In genomic region chr14:102262894-102263462, GRCh38 we compare ENCODE assay signal across 9 cellular contexts. TPM values are rescaled to one million over a fixed set of nuclear protein-coding genes. Genes with fewer than 3 reads are reported as not detected.
DNase-seq lines count a peak whose midpoint lies in the region; ATAC-seq, FAIRE-seq and TF ChIP-seq lines count a peak whose summit lies in the region.
"Had no signal": no experiment of that assay in that cellular context is flagged by ENCODE, and none has a peak within 500 bp of the region (broad histone marks: within the 10 kb centered on the region; RNA-seq: fewer than 3 reads in every experiment).

No MANE protein-coding gene starts in this region.

- H4K20me1 ChIP-seq in HepG2 (ENCODE audit: insufficient read depth, low read length) (no peaks in the 10 kb centered on the region), hepatocyte (ENCODE audit: insufficient read depth, poor library complexity, severe bottlenecking) (no peaks in the 10 kb centered on the region)

- no peak overlapping the region for H2AFZ ChIP-seq in HepG2 (ENCODE audit: low read length)
- H2AFZ ChIP-seq in hepatocyte: no peak overlapping the region

- no peak overlapping the region for H3K4me3 ChIP-seq in brain microvascular endothelial cell (ENCODE audit: low read depth, low read length)
- H3K4me3 ChIP-seq in HepG2 (replicated peaks in 1 of 3; ENCODE audit: insufficient read depth in 1 of 3, low read depth in 2 of 3, low read length in 3 of 3): no peak overlapping the region; a peak in 1 of 6 replicates
- no peak overlapping the region for H3K4me3 ChIP-seq in lower leg skin (ENCODE audit: low read depth, poor library complexity, severe bottlenecking)
- H3K4me3 ChIP-seq in hepatocyte: no peak overlapping the region

- no peaks in the 10 kb centered on the region for H3K9me3 ChIP-seq in HepG2 (ENCODE audit: low read length)
- no peaks in the 10 kb centered on the region for H3K9me3 ChIP-seq in hepatocyte (ENCODE audit: low read depth)

- H3K27me3 ChIP-seq in brain microvascular endothelial cell (replicated peaks) (no peaks in the 10 kb centered on the region), HepG2 (ENCODE audit: control insufficient read depth in 1 of 2, insufficient read depth in 2 of 2, low read length in 2 of 2) (no peaks in the 10 kb centered on the region), hepatocyte (no peaks in the 10 kb centered on the region)

- peak overlapping the region; percentile 1 for H3K27ac ChIP-seq in brain microvascular endothelial cell
- H3K27ac ChIP-seq in HepG2 (ENCODE audit: extremely low read length, insufficient read depth, low read length): peak overlapping the region; percentile 77
- H3K27ac ChIP-seq in hepatocyte: no peak overlapping the region

- peak; percentile 98 for ATAC-seq in HepG2
- ATAC-seq in HG02623 (IDR thresholded peaks at IDR 0.05; ENCODE audit: unreplicated experiment): no peak

- TF ChIP-seq EP300 in HepG2 (IDR thresholded peaks at IDR 0.05; ENCODE audit: low read depth in 2 of 2, low read length in 2 of 2) (peak in 1 of 2 experiments; percentile 58; a peak in 2 of 4 replicates), HepG2 (CRISPR knock-in tag; IDR thresholded peaks at IDR 0.05; ENCODE audit: borderline replicate concordance) (peak; percentile 57; the same call in 1 of the 2 replicates)

- H3K9me3 Mint-ChIP-seq in CD14-positive monocyte: peaks cover 0 to 1% (median 0%) of the 10 kb centered on the region in 7 donors
- H3K9me3 Mint-ChIP-seq: activated naive CD8-positive, alpha-beta T cell treated with anti-CD3 and anti-CD28 coated beads for 36 hours had no signal

- DNase-seq in DMS153 treated with DMSO at 0.1 percent for 48 hours (lab: John Stamatoyannopoulos, UW; ENCODE audit: unreplicated experiment): peak; percentile 1
- peak; percentile 68 for DNase-seq in NCI-H146 treated with DMSO at 0.1 percent for 48 hours (lab: John Stamatoyannopoulos, UW; ENCODE audit: unreplicated experiment)
- DNase-seq in brain microvascular endothelial cell: no peak
- peak; percentile 95 for DNase-seq in HepG2 (ENCODE audit: low spot score)
- no peak for DNase-seq in lower leg skin (ENCODE audit: low spot score in 2 of 2)
- DNase-seq in hepatocyte (ENCODE audit: low spot score): no peak
- no peak for DNase-seq in CD14-positive monocyte (ENCODE audit: low spot score)
- DNase-seq: activated naive CD8-positive, alpha-beta T cell treated with anti-CD3 and anti-CD28 coated beads for 36 hours had no signal

- H3K4me2 ChIP-seq in HepG2 (ENCODE audit: low read depth, low read length): peak overlapping the region; percentile 18; the same call in 1 of the 2 replicates
- H3K4me2 ChIP-seq in hepatocyte: no peak overlapping the region

- WGBS in HepG2 (ENCODE audit: low lambda C conversion rate): 49% methylated on average over 5 of the region's 7 CpGs
- 31 to 51% methylated on average over 7 of the region's 7 CpGs for whole genome bisulfite sequencing in lower leg skin, 2 donors
- WGBS in hepatocyte (ENCODE audit: low lambda C conversion rate, missing lambda C conversion rate): 63% methylated on average over 7 of the region's 7 CpGs

- intact Hi-C loops in HepG2 (cut with micrococcal nuclease; ENCODE audit: unreplicated experiment): no loop called here
- intact Hi-C loops in lower leg skin (cut with DNase I; ENCODE audit: low total_unique reads): no loop called here
- intact Hi-C loops in CD14-positive monocyte (cut with micrococcal nuclease): no loop called here

- in situ Hi-C loops in brain microvascular endothelial cell (cut with HindIII; ENCODE audit: low pct_ligation_motif_present, low sequenced_read_pairs): no loop called here
- in situ Hi-C loops in HepG2 (cut with HindIII; ENCODE audit: extremely low pct_ligation_motif_present, low pct_unique_long_range_greater_than_20kb): no loop called here

- POLR2A ChIA-PET in HepG2 (lab: Yijun Ruan, JAX): interaction anchor here (0.9 kb wide), 1 partner anchor 51 kb away, joined by 3 read pairs; no protein-coding TSS in a partner anchor

- FAIRE-seq in HepG2 (lab: Jason Lieb, UNC): peak; percentile 36

- peaks cover 0 to 3% (median 2%) of the 10 kb centered on the region in 3 donors for H3K27me3 Mint-ChIP-seq in CD14-positive monocyte (ENCODE audit: low read depth in 3 of 3)
- H3K27me3 Mint-ChIP-seq: activated naive CD8-positive, alpha-beta T cell treated with anti-CD3 and anti-CD28 coated beads for 36 hours had no signal

- TF ChIP-seq CTCF in brain microvascular endothelial cell (IDR thresholded peaks at IDR 0.05; ENCODE audit: low read depth, low read length, missing control alignments) (no peak), HepG2 (CRISPR knock-in tag; IDR thresholded peaks at IDR 0.05) (no peak), lower leg skin (IDR thresholded peaks at IDR 0.05) (no peak), hepatocyte (IDR thresholded peaks at IDR 0.05; ENCODE audit: poor library complexity) (no peak), CD14-positive monocyte (IDR thresholded peaks at IDR 0.05) (no peak)

- H3K79me2 ChIP-seq in HepG2 (ENCODE audit: insufficient read depth, low read length) (no peaks in the 10 kb centered on the region), hepatocyte (no peaks in the 10 kb centered on the region)

- H3K4me1 Mint-ChIP-seq in CD14-positive monocyte: no peaks in the 10 kb centered on the region
- H3K4me1 Mint-ChIP-seq: activated naive CD8-positive, alpha-beta T cell treated with anti-CD3 and anti-CD28 coated beads for 36 hours had no signal

- 0 out of 2 replicates have a peak, but pooled peaks have one; percentile 32 for TF ChIP-seq RAD21 in HepG2 (CRISPR knock-in tag; IDR thresholded peaks at IDR 0.05)

- H3K9me2 ChIP-seq in hepatocyte (replicated peaks; ENCODE audit: insufficient read depth): no peaks in the 10 kb centered on the region

- H3K36me3 Mint-ChIP-seq in CD14-positive monocyte: no peaks in the 10 kb centered on the region
- H3K36me3 Mint-ChIP-seq: activated naive CD8-positive, alpha-beta T cell treated with anti-CD3 and anti-CD28 coated beads for 36 hours had no signal

- no TSS peak for BruUV-seq in HepG2 (replicated peaks; lab: Mats Ljungman, UMichigan)

- no peaks in the 10 kb centered on the region for H3K36me3 ChIP-seq in brain microvascular endothelial cell (replicated peaks)
- no peaks in the 10 kb centered on the region for H3K36me3 ChIP-seq in HepG2 (replicated peaks in 1 of 2; ENCODE audit: control insufficient read depth in 1 of 2, insufficient read depth in 2 of 2, low read length in 2 of 2)
- H3K36me3 ChIP-seq in hepatocyte (replicated peaks; ENCODE audit: insufficient read depth, low read depth): no peaks in the 10 kb centered on the region

- CTCF ChIA-PET in HepG2 (lab: Yijun Ruan, JAX; ENCODE audit: low intra/inter-chr PET ratio, low total read pairs): no interaction called here

- no peak overlapping the region for H3K4me3 Mint-ChIP-seq in CD14-positive monocyte
- H3K4me3 Mint-ChIP-seq: activated naive CD8-positive, alpha-beta T cell treated with anti-CD3 and anti-CD28 coated beads for 36 hours had no signal

- H3K4me1 ChIP-seq in HepG2 (ENCODE audit: insufficient read depth, low read length) (peaks cover 23% of the 10 kb centered on the region), hepatocyte (ENCODE audit: insufficient read depth) (no peaks in the 10 kb centered on the region)

- TF ChIP-seq POLR2A in HepG2 (IDR thresholded peaks at IDR 0.05; ENCODE audit: insufficient read depth in 1 of 2, low read depth in 2 of 2, low read length in 2 of 2): no peak
- TF ChIP-seq POLR2A in lower leg skin (IDR thresholded peaks at IDR 0.05): no peak

- H3K27ac Mint-ChIP-seq in CD14-positive monocyte: peak overlapping the region in 1 of 7 donors; percentile 48
- H3K27ac Mint-ChIP-seq: activated naive CD8-positive, alpha-beta T cell treated with anti-CD3 and anti-CD28 coated beads for 36 hours had no signal

- H3K9ac ChIP-seq in HepG2 (ENCODE audit: insufficient read depth, low read depth, low read length): peak overlapping the region; percentile 41

RNA-seq across cellular contexts. Expression of gene MOK, which starts 42.0 kb away (rescaled TPM):
- total RNA-seq in HepG2 (2016; rRNA removed; fragmentation: Illumina TruSeq; extraction: Trizol) (11.8 and 15.3 TPM in 2 replicates), lower leg skin (10 to 100 TPM in 2 of 4 donors, 1 to 10 TPM in 2; 2.1 to 12.2 (median 7.8) TPM), hepatocyte (8.3 and 9.3 TPM in 2 replicates)
- total RNA-seq in HepG2 (2016; cell fraction: cytosol; rRNA removed; fragmentation: Illumina TruSeq; extraction: Trizol; ENCODE audit: low read depth): 7.0 and 12.1 TPM in 2 replicates
- total RNA-seq in HepG2 (2016; cell fraction: insoluble cytoplasmic fraction; rRNA removed; fragmentation: Illumina TruSeq; extraction: Trizol): 10.5 and 15.8 TPM in 2 replicates
- 15.2 and 16.8 TPM in 2 replicates for total RNA-seq in HepG2 (2016; cell fraction: membrane; rRNA removed; fragmentation: Illumina TruSeq; extraction: Trizol)
- total RNA-seq in HepG2 (2016; cell fraction: nucleus; rRNA removed; fragmentation: Illumina TruSeq; extraction: Trizol): 26.0 and 26.9 TPM in 2 replicates
- polyA plus RNA-seq in HepG2 (2011; rRNA removed) (16.9 and 17.6 TPM in 2 replicates), hepatocyte (8.8 and 13.5 TPM in 2 replicates), CD14-positive monocyte (1 to 10 TPM in 1 of 2 donors, under 1 TPM in 1; 0.67 to 1.8 TPM)
- polyA plus RNA-seq in HepG2 (2011; cell fraction: cytosol; rRNA removed): 10.7 and 15.6 TPM in 2 replicates
- 56.1 and 57.8 TPM in 2 replicates for polyA plus RNA-seq in HepG2 (2011; cell fraction: nucleus; rRNA removed)
- polyA plus RNA-seq in HepG2 (2012): 7.0 and 8.7 TPM in 2 replicates
- 13.9 and 14.7 TPM in 2 replicates for polyA plus RNA-seq in HepG2 (2016; cell fraction: cytosol; fragmentation: Illumina TruSeq; extraction: Trizol; ENCODE audit: low read depth)
- 15.1 and 15.7 TPM in 2 replicates for polyA plus RNA-seq in HepG2 (2016; cell fraction: insoluble cytoplasmic fraction; fragmentation: Illumina TruSeq; extraction: Trizol; ENCODE audit: low read depth)
- 19.4 and 21.3 TPM in 2 replicates for polyA plus RNA-seq in HepG2 (2016; cell fraction: membrane; fragmentation: Illumina TruSeq; extraction: Trizol; ENCODE audit: low read depth)
- polyA plus RNA-seq in HepG2 (2016; cell fraction: nucleus; fragmentation: Illumina TruSeq; extraction: Trizol; ENCODE audit: insufficient read depth, low read depth): 51.9 and 52.5 TPM in 2 replicates
- 4.3 and 8.7 TPM in 2 replicates for polyA minus RNA-seq in HepG2 (2011; rRNA and poly(A)+ RNA removed; ENCODE audit: low replicate concordance)
- polyA minus RNA-seq in HepG2 (2011; cell fraction: cytosol; rRNA and poly(A)+ RNA removed): 5.2 and 5.4 TPM in 2 replicates
- polyA minus RNA-seq in HepG2 (2011; cell fraction: nucleus; rRNA and poly(A)+ RNA removed): 29.5 and 42.1 TPM in 2 replicates

RNA-seq across cellular contexts. Expression of gene ZNF839, which starts 56.6 kb away (rescaled TPM):
- total RNA-seq in HepG2 (2016; rRNA removed; fragmentation: Illumina TruSeq; extraction: Trizol): 8.2 and 12.8 TPM in 2 replicates
- total RNA-seq in HepG2 (2016; cell fraction: cytosol; rRNA removed; fragmentation: Illumina TruSeq; extraction: Trizol; ENCODE audit: low read depth): 9.1 and 10.6 TPM in 2 replicates
- 8.4 and 10.7 TPM in 2 replicates for total RNA-seq in HepG2 (2016; cell fraction: insoluble cytoplasmic fraction; rRNA removed; fragmentation: Illumina TruSeq; extraction: Trizol)
- 9.6 and 11.1 TPM in 2 replicates for total RNA-seq in HepG2 (2016; cell fraction: membrane; rRNA removed; fragmentation: Illumina TruSeq; extraction: Trizol)
- 11.5 and 11.8 TPM in 2 replicates for total RNA-seq in HepG2 (2016; cell fraction: nucleus; rRNA removed; fragmentation: Illumina TruSeq; extraction: Trizol)
- 9.3 and 11.1 TPM in 2 replicates for polyA plus RNA-seq in HepG2 (2011; rRNA removed)
- polyA plus RNA-seq in HepG2 (2011; cell fraction: cytosol; rRNA removed): 5.1 and 6.1 TPM in 2 replicates
- 26.5 and 27.5 TPM in 2 replicates for polyA plus RNA-seq in HepG2 (2011; cell fraction: nucleus; rRNA removed)
- polyA plus RNA-seq in HepG2 (2012): 4.2 and 5.2 TPM in 2 replicates
- 1.3 and 1.6 TPM in 2 replicates for polyA plus RNA-seq in HepG2 (2016; cell fraction: cytosol; fragmentation: Illumina TruSeq; extraction: Trizol; ENCODE audit: low read depth)
- 5.7 and 6.5 TPM in 2 replicates for polyA plus RNA-seq in HepG2 (2016; cell fraction: insoluble cytoplasmic fraction; fragmentation: Illumina TruSeq; extraction: Trizol; ENCODE audit: low read depth)
- polyA plus RNA-seq in HepG2 (2016; cell fraction: membrane; fragmentation: Illumina TruSeq; extraction: Trizol; ENCODE audit: low read depth): 3.0 and 4.1 TPM in 2 replicates
- 33.2 and 35.7 TPM in 2 replicates for polyA plus RNA-seq in HepG2 (2016; cell fraction: nucleus; fragmentation: Illumina TruSeq; extraction: Trizol; ENCODE audit: insufficient read depth, low read depth)
- 7.4 and 14.9 TPM in 2 replicates for polyA minus RNA-seq in HepG2 (2011; rRNA and poly(A)+ RNA removed; ENCODE audit: low replicate concordance)
- polyA minus RNA-seq in HepG2 (2011; cell fraction: cytosol; rRNA and poly(A)+ RNA removed): 4.6 and 4.8 TPM in 2 replicates
- polyA minus RNA-seq in HepG2 (2011; cell fraction: nucleus; rRNA and poly(A)+ RNA removed): 11.6 and 11.8 TPM in 2 replicates
- total RNA-seq in lower leg skin: 10 to 100 TPM; 10.7 to 15.2 (median 13.6) TPM
- total RNA-seq in hepatocyte: 8.3 and 11.1 TPM in 2 replicates
- 8.8 and 9.8 TPM in 2 replicates for polyA plus RNA-seq in hepatocyte
- polyA plus RNA-seq in CD14-positive monocyte: 1 to 10 TPM in 1 of 2 donors, under 1 TPM in 1; 0.47 to 1.7 TPM

Comparison
In these comparisons a context has a peak if more than half of its experiments do, and no peak if none do; other contexts are left out.
1. DNase-seq: peak in DMS153 treated with DMSO at 0.1 percent for 48 hours (single experiment), NCI-H146 treated with DMSO at 0.1 percent for 48 hours (single experiment) and HepG2 (single experiment); none in brain microvascular endothelial cell (single experiment), lower leg skin (0 of 2), hepatocyte (single experiment) and CD14-positive monocyte (single experiment).